Comparison of ENCODE assay signal across 25 cellular contexts in genomic region chr6:157530126-157530525, GRCh38.
DNase-seq lines count a peak whose midpoint lies in the region; ATAC-seq, FAIRE-seq and TF ChIP-seq lines count a peak whose summit lies in the region.
"Had no signal": no experiment of that assay in that cellular context is flagged by ENCODE, and none has a peak within 500 bp of the region (broad histone marks: within the 10 kb centered on the region; RNA-seq: fewer than 3 reads in every experiment).

No MANE protein-coding gene starts in this region.

- no peaks in the 10 kb centered on the region for H3K79me1 ChIP-seq in H1 (ENCODE audit: low read depth, low read length)
- H3K79me1 ChIP-seq in mesendoderm (ENCODE audit: low read length) = no peaks in the 10 kb centered on the region

- no peak overlapping the region for H3K14ac ChIP-seq in H1 (ENCODE audit: insufficient read length)

- 0 out of 2 replicates have a peak overlapping the region, but pooled peaks have one; percentile 82 for H2BK20ac ChIP-seq in H1 (ENCODE audit: low read length)

- H3K23ac ChIP-seq in H1 (ENCODE audit: insufficient read length) = no peak overlapping the region
- H3K23ac ChIP-seq in mesendoderm (ENCODE audit: low read length) = no peak overlapping the region

- no peaks in the 10 kb centered on the region for H4K20me1 ChIP-seq in H1 (replicated peaks in 1 of 2; ENCODE audit: control insufficient read depth in 1 of 2, insufficient read depth in 2 of 2, low read length in 2 of 2)

- H4K91ac ChIP-seq in H1 (replicated peaks; ENCODE audit: insufficient read length, low read length) = peak overlapping the region; percentile 41

- TF ChIP-seq EP300 in H1 (IDR thresholded peaks at IDR 0.05; ENCODE audit: borderline replicate concordance in 1 of 2, low read depth in 2 of 2, low read length in 2 of 2) = no peak

- no peak overlapping the region for H4K5ac ChIP-seq in H1 (ENCODE audit: insufficient read length, low read depth, low read length)
- H4K5ac ChIP-seq in mesendoderm (ENCODE audit: low read length) = no peak overlapping the region

- POLR2A ChIA-PET in H1 (lab: Charles Lee; ENCODE audit: partially characterized antibody) = interaction anchor here (1.0 to 1.9 kb wide), 3 partner anchors 8 to 22 kb away, joined by 3 to 9 read pairs (median 8); no protein-coding TSS in a partner anchor

- H3K4me1 ChIP-seq in H1 (replicated peaks in 1 of 4; ENCODE audit: control insufficient read depth in 3 of 4, insufficient read depth in 4 of 4, low read length in 3 of 4) (peaks cover 10 to 24% (median 18%) of the 10 kb centered on the region in 4 experiments), mesendoderm (ENCODE audit: control insufficient read depth, low read depth, low read length) (peaks cover 11% of the 10 kb centered on the region)
- H3K4me1 ChIP-seq: A549 had no signal

- no peak for ATAC-seq in GM21786 (IDR thresholded peaks at IDR 0.05; ENCODE audit: unreplicated experiment)
- no peak for ATAC-seq in HG03439 (IDR thresholded peaks at IDR 0.05; ENCODE audit: unreplicated experiment)
- ATAC-seq: A549; activated CD4-positive, alpha-beta T cell treated with anti-CD3 and anti-CD28 coated beads for 36 hours; left ventricle myocardium superior had no signal

- peaks cover 16% of the 10 kb centered on the region for H3K36me3 Mint-ChIP-seq in T-helper 1 cell treated with Interleukin-12 subunit alpha and Interleukin-12 subunit beta and Interleukin-4 antibody, amounts not matched to agents 30 μg/mL and 1 μg/mL, for 36 hours (ENCODE audit: low read depth)

- peak overlapping the region; percentile 9; the same call in 1 of the 2 replicates for H3K18ac ChIP-seq in H1 (ENCODE audit: extremely low read depth, low read length)
- H3K18ac ChIP-seq in mesendoderm (ENCODE audit: low read length) = no peak overlapping the region

- peak overlapping the region; percentile 72 for H3K27ac Mint-ChIP-seq in T-helper 1 cell treated with Interleukin-12 subunit alpha and Interleukin-12 subunit beta and Interleukin-4 antibody, amounts not matched to agents 30 μg/mL and 1 μg/mL, for 36 hours
- H3K27ac Mint-ChIP-seq: activated CD4-positive, alpha-beta T cell treated with anti-CD3 and anti-CD28 coated beads for 36 hours; nephron progenitor cell; T-helper 2 cell treated with Interferon-gamma antibody and Interleukin-4, amounts not matched to agents 5 μg/mL and 100 μg/mL, for 36 hours had no signal

- H3K4me2 ChIP-seq in H1 (ENCODE audit: insufficient read depth in 1 of 2, low read depth in 2 of 2, low read length in 2 of 2) (no peak overlapping the region), mesendoderm (ENCODE audit: low read length) (no peak overlapping the region)
- H3K4me2 ChIP-seq: A549, smooth muscle cell had no signal

- H2BK120ac ChIP-seq in H1 (replicated peaks; ENCODE audit: low read depth, low read length) (no peak overlapping the region), mesendoderm (ENCODE audit: low read depth, low read length) (no peak overlapping the region)

- H3K56ac ChIP-seq in H1 (replicated peaks; ENCODE audit: insufficient read length, low read depth, low read length) = no peak overlapping the region
- no peak overlapping the region for H3K56ac ChIP-seq in mesendoderm (ENCODE audit: low read length)

- no peak for DNase-seq in T-helper 1 cell
- peak in 2 of 3 experiments; percentile 45 to 82 for DNase-seq in NCI-H1417 (lab: John Stamatoyannopoulos, UW)
- no peak for DNase-seq in H1 (ENCODE audit: low read depth in 1 of 2, low spot score in 2 of 2)
- DNase-seq in pulmonary artery endothelial cell (ENCODE audit: low read depth, low spot score) = peak; percentile 19
- DNase-seq in mesendoderm = no peak
- DNase-seq: activated CD4-positive, alpha-beta T cell treated with anti-CD3 and anti-CD28 coated beads for 36 hours; activated effector memory CD4-positive, alpha-beta T cell treated with anti-CD3 and anti-CD28 coated beads, Interleukin-2, amount 50 U/mL, for 16 hours; DMS79 treated with DMSO at 0.1 percent for 48 hours; dorsolateral prefrontal cortex; Kasumi-1; left ventricle myocardium superior; MV-4-11; NCI-H774; nephron progenitor cell; stimulated activated CD4-positive, alpha-beta T cell treated with anti-CD3 and anti-CD28 coated beads, Interleukin-2, amount 100 ng/mL, for 24 hours; stomach had no signal

- H3K36me3 ChIP-seq in H1 (ENCODE audit: control insufficient read depth in 2 of 4, insufficient read depth in 4 of 4, low read length in 3 of 4) = no peaks in the 10 kb centered on the region
- no peaks in the 10 kb centered on the region for H3K36me3 ChIP-seq in mesendoderm (ENCODE audit: control insufficient read depth, insufficient read depth, low read length)
- H3K36me3 ChIP-seq: stomach, tibial nerve had no signal

- 90% methylated on average over 4 of the region's 4 CpGs; no CpG with 5 or more reads in 1 of the 2 experiments for WGBS in H1 (ENCODE audit: extremely low coverage in 1 of 2, insufficient coverage in 1 of 2, insufficient read length in 1 of 2, insufficient replicate concordance in 2 of 2, low coverage in 1 of 2, low lambda C conversion rate in 2 of 2, missing lambda C conversion rate in 1 of 2), 2 experiments
- WGBS in mesendoderm (ENCODE audit: extremely low coverage, insufficient coverage, low lambda C conversion rate) = no CpG with 5 or more reads among the region's 4 CpGs

- no peak for TF ChIP-seq POLR2A in H1 (IDR thresholded peaks at IDR 0.05; ENCODE audit: control extremely low read depth in 1 of 2, low read depth in 2 of 2, low read length in 2 of 2)

- no peak for TF ChIP-seq CTCF in H1 (IDR thresholded peaks at IDR 0.05; ENCODE audit: control extremely low read depth in 1 of 3, insufficient read depth in 1 of 3, low read depth in 1 of 3, low read length in 3 of 3)

- no peak overlapping the region for H2BK15ac ChIP-seq in H1 (ENCODE audit: low read length)
- H2BK15ac ChIP-seq in mesendoderm (replicated peaks; ENCODE audit: low read depth) = no peak overlapping the region

- no peaks in the 10 kb centered on the region for H3K23me2 ChIP-seq in H1 (ENCODE audit: low read depth, low read length)

- no peak overlapping the region for H2AFZ ChIP-seq in H1 (ENCODE audit: low read length)

- H3K79me2 ChIP-seq in H1 (ENCODE audit: control insufficient read depth in 1 of 2, insufficient read depth in 2 of 2, low read length in 2 of 2) (no peaks in the 10 kb centered on the region), mesendoderm (ENCODE audit: control insufficient read depth, insufficient read depth, low read length) (no peaks in the 10 kb centered on the region)

- peaks cover 10% of the 10 kb centered on the region for H3K27me3 Mint-ChIP-seq in T-helper 1 cell treated with Interleukin-12 subunit alpha and Interleukin-12 subunit beta and Interleukin-4 antibody, amounts not matched to agents 30 μg/mL and 1 μg/mL, for 36 hours (ENCODE audit: low read depth)
- H3K27me3 Mint-ChIP-seq: central memory CD8-positive, alpha-beta T cell had no signal

- no peak overlapping the region for H3K27ac ChIP-seq in H1 (ENCODE audit: low read depth, low read length)
- H3K27ac ChIP-seq in mesendoderm (ENCODE audit: low read depth, low read length) = no peak overlapping the region
- H3K27ac ChIP-seq: A549, stomach had no signal

- no peak overlapping the region for H3K4me3 Mint-ChIP-seq in T-helper 1 cell treated with Interleukin-12 subunit alpha and Interleukin-12 subunit beta and Interleukin-4 antibody, amounts not matched to agents 30 μg/mL and 1 μg/mL, for 36 hours
- H3K4me3 Mint-ChIP-seq: activated CD4-positive, alpha-beta T cell treated with anti-CD3 and anti-CD28 coated beads for 36 hours; central memory CD8-positive, alpha-beta T cell; nephron progenitor cell; T-helper 2 cell treated with Interferon-gamma antibody and Interleukin-4, amounts not matched to agents 5 μg/mL and 100 μg/mL, for 36 hours had no signal

- TF ChIP-seq RAD21 in H1 (IDR thresholded peaks at IDR 0.05 in 1 of 2, conservative IDR thresholded peaks at IDR 0.05 in 1 of 2; ENCODE audit: low read depth in 2 of 2, low read length in 2 of 2) = no peak

- H3K9me3 Mint-ChIP-seq in T-helper 1 cell treated with Interleukin-12 subunit alpha and Interleukin-12 subunit beta and Interleukin-4 antibody, amounts not matched to agents 30 μg/mL and 1 μg/mL, for 36 hours = peaks cover 5% of the 10 kb centered on the region
- H3K9me3 Mint-ChIP-seq: central memory CD8-positive, alpha-beta T cell had no signal

- H3K9ac ChIP-seq in H1 (replicated peaks in 1 of 4; ENCODE audit: extremely low read depth in 1 of 4, low read depth in 3 of 4, low read length in 3 of 4) (no peak overlapping the region), mesendoderm (ENCODE audit: low read length) (no peak overlapping the region)

- H2AK5ac ChIP-seq in H1 (ENCODE audit: low read depth, low read length) (no peak overlapping the region), mesendoderm (ENCODE audit: low read length) (no peak overlapping the region)

- no peak overlapping the region for H3K4me3 ChIP-seq in H1 (ENCODE audit: extremely low read depth in 1 of 4, insufficient read depth in 2 of 4, low read depth in 3 of 4, low read length in 4 of 4)
- no peak overlapping the region for H3K4me3 ChIP-seq in mesendoderm (ENCODE audit: low read length)
- H3K4me3 ChIP-seq: A549, dorsolateral prefrontal cortex, stomach, tibial nerve had no signal

- no peak overlapping the region for H2BK12ac ChIP-seq in H1 (ENCODE audit: low read depth, low read length)

- H3K4ac ChIP-seq in H1 (replicated peaks; ENCODE audit: insufficient read length, low read depth, low read length) (no peak overlapping the region), mesendoderm (ENCODE audit: low read depth, low read length) (no peak overlapping the region)

- no peak for FAIRE-seq in H1 (lab: Jason Lieb, UNC)
- FAIRE-seq: A549, keratinocyte had no signal

- H3K27me3 ChIP-seq in H1 (replicated peaks in 1 of 4; ENCODE audit: control insufficient read depth in 3 of 4, extremely low read depth in 1 of 4, insufficient read depth in 3 of 4, low read length in 3 of 4) (0 out of 7 replicates have a peak, but pooled peaks cover 0 to 2% (median 0%) of the 10 kb centered on the region in 4 experiments), mesendoderm (ENCODE audit: insufficient read depth, low read length, poor library complexity) (no peaks in the 10 kb centered on the region)
- H3K27me3 ChIP-seq: dorsolateral prefrontal cortex, stomach, tibial nerve had no signal

- H2BK5ac ChIP-seq in H1 (ENCODE audit: low read depth, low read length) (no peak overlapping the region; the same call in 1 of the 2 replicates), mesendoderm (ENCODE audit: low read length) (no peak overlapping the region)

- CTCF ChIA-PET in H1 (lab: Charles Lee; ENCODE audit: partially characterized antibody) = interaction anchor here (0.9 kb wide), 1 partner anchor 29 kb away, joined by 3 read pairs; no protein-coding TSS in a partner anchor

- no peaks in the 10 kb centered on the region for H3K9me3 ChIP-seq in H1 (ENCODE audit: insufficient read depth in 2 of 2, low read depth in 1 of 2, low read length in 1 of 2)
- H3K9me3 ChIP-seq: A549, stomach, tibial nerve had no signal

- H4K8ac ChIP-seq in H1 (ENCODE audit: extremely low read depth, insufficient read depth, low read length) (no peak overlapping the region), mesendoderm (ENCODE audit: low read depth, low read length) (no peak overlapping the region)

- peaks cover 43% of the 10 kb centered on the region for H3K4me1 Mint-ChIP-seq in T-helper 1 cell treated with Interleukin-12 subunit alpha and Interleukin-12 subunit beta and Interleukin-4 antibody, amounts not matched to agents 30 μg/mL and 1 μg/mL, for 36 hours (ENCODE audit: low read depth)

TF ChIP-seq in H1, 55 proteins besides CTCF, POLR2A, EP300 and RAD21 (continues in another document):
- TF ChIP-seq ASH2L (IDR thresholded peaks at IDR 0.05; ENCODE audit: low read length) = no peak

Comparison
In these comparisons a context has a peak if more than half of its experiments do, and no peak if none do; other contexts are left out.
1. DNase-seq: peak in NCI-H1417 (2 of 3) and pulmonary artery endothelial cell (single experiment); none in T-helper 1 cell (0 of 5), H1 (0 of 2) and mesendoderm (single experiment).